Comparison of ENCODE assay signal across 1 cellular context in genomic region chr15:43777293-43777819, GRCh38.
TF ChIP-seq lines count a peak whose summit lies in the region.

No MANE protein-coding gene starts in this region.

TF ChIP-seq in HepG2, 621 proteins besides CTCF, POLR2A, EP300 and RAD21 (continued from another document and continues in another):
- TF ChIP-seq ZNF318 (CRISPR knock-in tag; IDR thresholded peaks at IDR 0.05) (0 out of 2 replicates have a peak, but pooled peaks have one; percentile 64), GATA4 (IDR thresholded peaks at IDR 0.05; ENCODE audit: borderline replicate concordance, low read depth) (peak; percentile 34; the same call in 1 of the 2 replicates), KMT2A (CRISPR knock-in tag; IDR thresholded peaks at IDR 0.05) (peak; percentile 46; the same call in 1 of the 2 replicates), ZNF329 (CRISPR knock-in tag; IDR thresholded peaks at IDR 0.05; ENCODE audit: low read depth) (no peak; the same call in 1 of the 2 replicates), IRX3 (CRISPR knock-in tag; IDR thresholded peaks at IDR 0.05; ENCODE audit: borderline replicate concordance, low read depth) (peak; percentile 46; the same call in 1 of the 2 replicates), SMARCC2 (IDR thresholded peaks at IDR 0.05) (no peak), NR2F6 (IDR thresholded peaks at IDR 0.05) (no peak), NR2F6 (CRISPR knock-in tag; IDR thresholded peaks at IDR 0.05) (no peak), RARA (CRISPR knock-in tag; IDR thresholded peaks at IDR 0.05) (no peak), EHMT2 (IDR thresholded peaks at IDR 0.05; ENCODE audit: borderline replicate concordance, low read depth, low read length) (no peak), ZNF879 (CRISPR knock-in tag; IDR thresholded peaks at IDR 0.05) (peak; percentile 81; the same call in 1 of the 2 replicates), ESRRA (CRISPR knock-in tag; IDR thresholded peaks at IDR 0.05; ENCODE audit: low read depth) (peak; percentile 41; the same call in 1 of the 2 replicates), UBTF (CRISPR knock-in tag; IDR thresholded peaks at IDR 0.05) (0 out of 2 replicates have a peak, but pooled peaks have one; percentile 43), USF2 (IDR thresholded peaks at IDR 0.05; ENCODE audit: low read depth, low read length) (no peak), USF2 (CRISPR knock-in tag; IDR thresholded peaks at IDR 0.05; ENCODE audit: borderline replicate concordance) (no peak), KAT2B (IDR thresholded peaks at IDR 0.05; ENCODE audit: borderline replicate concordance, low read depth, low read length) (no peak), SP4 (CRISPR knock-in tag; IDR thresholded peaks at IDR 0.05) (peak; percentile 43; the same call in 1 of the 2 replicates), ADNP (CRISPR knock-in tag; IDR thresholded peaks at IDR 0.05) (0 out of 2 replicates have a peak, but pooled peaks have one; percentile 55), RFX5 (IDR thresholded peaks at IDR 0.05; ENCODE audit: low read depth, low read length) (no peak), CBX1 (IDR thresholded peaks at IDR 0.05; ENCODE audit: low read depth) (no peak), ZNF101 (CRISPR knock-in tag; IDR thresholded peaks at IDR 0.05; ENCODE audit: borderline replicate concordance, low read depth) (0 out of 2 replicates have a peak, but pooled peaks have one; percentile 47), RARG (CRISPR knock-in tag; IDR thresholded peaks at IDR 0.05; ENCODE audit: low read depth) (0 out of 2 replicates have a peak, but pooled peaks have one; percentile 72), ZBED4 (CRISPR knock-in tag; IDR thresholded peaks at IDR 0.05; ENCODE audit: borderline replicate concordance) (0 out of 2 replicates have a peak, but pooled peaks have one; percentile 54), ZNF430 (CRISPR knock-in tag; IDR thresholded peaks at IDR 0.05) (peak; percentile 75; the same call in 1 of the 2 replicates), DMTF1 (CRISPR knock-in tag; IDR thresholded peaks at IDR 0.05) (no peak), RORA (CRISPR knock-in tag; IDR thresholded peaks at IDR 0.05) (no peak), CENPT (CRISPR knock-in tag; IDR thresholded peaks at IDR 0.05; ENCODE audit: low read depth) (no peak), KMT2B (CRISPR knock-in tag; IDR thresholded peaks at IDR 0.05) (no peak)
- TF ChIP-seq, protein P1, sequence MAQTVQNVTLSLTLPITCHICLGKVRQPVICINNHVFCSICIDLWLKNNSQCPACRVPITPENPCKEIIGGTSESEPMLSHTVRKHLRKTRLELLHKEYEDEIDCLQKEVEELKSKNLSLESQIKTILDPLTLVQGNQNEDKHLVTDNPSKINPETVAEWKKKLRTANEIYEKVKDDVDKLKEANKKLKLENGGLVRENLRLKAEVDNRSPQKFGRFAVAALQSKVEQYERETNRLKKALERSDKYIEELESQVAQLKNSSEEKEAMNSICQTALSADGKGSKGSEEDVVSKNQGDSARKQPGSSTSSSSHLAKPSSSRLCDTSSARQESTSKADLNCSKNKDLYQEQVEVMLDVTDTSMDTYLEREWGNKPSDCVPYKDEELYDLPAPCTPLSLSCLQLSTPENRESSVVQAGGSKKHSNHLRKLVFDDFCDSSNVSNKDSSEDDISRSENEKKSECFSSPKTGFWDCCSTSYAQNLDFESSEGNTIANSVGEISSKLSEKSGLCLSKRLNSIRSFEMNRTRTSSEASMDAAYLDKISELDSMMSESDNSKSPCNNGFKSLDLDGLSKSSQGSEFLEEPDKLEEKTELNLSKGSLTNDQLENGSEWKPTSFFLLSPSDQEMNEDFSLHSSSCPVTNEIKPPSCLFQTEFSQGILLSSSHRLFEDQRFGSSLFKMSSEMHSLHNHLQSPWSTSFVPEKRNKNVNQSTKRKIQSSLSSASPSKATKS (CRISPR knock-in tag; IDR thresholded peaks at IDR 0.05), result no peak
- TF ChIP-seq, protein P2, sequence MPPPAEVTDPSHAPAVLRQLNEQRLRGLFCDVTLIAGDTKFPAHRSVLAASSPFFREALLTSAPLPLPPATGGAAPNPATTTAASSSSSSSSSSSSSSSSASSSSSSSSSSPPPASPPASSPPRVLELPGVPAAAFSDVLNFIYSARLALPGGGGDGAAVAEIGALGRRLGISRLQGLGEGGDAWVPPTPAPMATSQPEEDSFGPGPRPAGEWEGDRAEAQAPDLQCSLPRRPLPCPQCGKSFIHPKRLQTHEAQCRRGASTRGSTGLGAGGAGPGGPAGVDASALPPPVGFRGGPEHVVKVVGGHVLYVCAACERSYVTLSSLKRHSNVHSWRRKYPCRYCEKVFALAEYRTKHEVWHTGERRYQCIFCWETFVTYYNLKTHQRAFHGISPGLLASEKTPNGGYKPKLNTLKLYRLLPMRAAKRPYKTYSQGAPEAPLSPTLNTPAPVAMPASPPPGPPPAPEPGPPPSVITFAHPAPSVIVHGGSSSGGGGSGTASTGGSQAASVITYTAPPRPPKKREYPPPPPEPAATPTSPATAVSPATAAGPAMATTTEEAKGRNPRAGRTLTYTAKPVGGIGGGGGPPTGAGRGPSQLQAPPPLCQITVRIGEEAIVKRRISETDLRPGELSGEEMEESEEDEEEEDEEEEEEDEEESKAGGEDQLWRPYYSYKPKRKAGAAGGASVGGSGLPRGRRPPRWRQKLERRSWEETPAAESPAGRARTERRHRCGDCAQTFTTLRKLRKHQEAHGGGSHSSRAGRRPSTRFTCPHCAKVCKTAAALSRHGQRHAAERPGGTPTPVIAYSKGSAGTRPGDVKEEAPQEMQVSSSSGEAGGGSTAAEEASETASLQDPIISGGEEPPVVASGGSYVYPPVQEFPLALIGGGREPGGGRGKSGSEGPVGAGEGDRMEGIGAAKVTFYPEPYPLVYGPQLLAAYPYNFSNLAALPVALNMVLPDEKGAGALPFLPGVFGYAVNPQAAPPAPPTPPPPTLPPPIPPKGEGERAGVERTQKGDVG (CRISPR knock-in tag; IDR thresholded peaks at IDR 0.05; ENCODE audit: borderline replicate concordance), result no peak
